1 cellular context compared by ENCODE assay signal in genomic region chr13:32259116-32259515, GRCh38.
TF ChIP-seq lines count a peak whose summit lies in the region.

No MANE protein-coding gene starts in this region.

TF ChIP-seq in K562, 482 proteins besides CTCF, POLR2A, EP300 and RAD21 (continued from another document):
- TF ChIP-seq, protein P1, sequence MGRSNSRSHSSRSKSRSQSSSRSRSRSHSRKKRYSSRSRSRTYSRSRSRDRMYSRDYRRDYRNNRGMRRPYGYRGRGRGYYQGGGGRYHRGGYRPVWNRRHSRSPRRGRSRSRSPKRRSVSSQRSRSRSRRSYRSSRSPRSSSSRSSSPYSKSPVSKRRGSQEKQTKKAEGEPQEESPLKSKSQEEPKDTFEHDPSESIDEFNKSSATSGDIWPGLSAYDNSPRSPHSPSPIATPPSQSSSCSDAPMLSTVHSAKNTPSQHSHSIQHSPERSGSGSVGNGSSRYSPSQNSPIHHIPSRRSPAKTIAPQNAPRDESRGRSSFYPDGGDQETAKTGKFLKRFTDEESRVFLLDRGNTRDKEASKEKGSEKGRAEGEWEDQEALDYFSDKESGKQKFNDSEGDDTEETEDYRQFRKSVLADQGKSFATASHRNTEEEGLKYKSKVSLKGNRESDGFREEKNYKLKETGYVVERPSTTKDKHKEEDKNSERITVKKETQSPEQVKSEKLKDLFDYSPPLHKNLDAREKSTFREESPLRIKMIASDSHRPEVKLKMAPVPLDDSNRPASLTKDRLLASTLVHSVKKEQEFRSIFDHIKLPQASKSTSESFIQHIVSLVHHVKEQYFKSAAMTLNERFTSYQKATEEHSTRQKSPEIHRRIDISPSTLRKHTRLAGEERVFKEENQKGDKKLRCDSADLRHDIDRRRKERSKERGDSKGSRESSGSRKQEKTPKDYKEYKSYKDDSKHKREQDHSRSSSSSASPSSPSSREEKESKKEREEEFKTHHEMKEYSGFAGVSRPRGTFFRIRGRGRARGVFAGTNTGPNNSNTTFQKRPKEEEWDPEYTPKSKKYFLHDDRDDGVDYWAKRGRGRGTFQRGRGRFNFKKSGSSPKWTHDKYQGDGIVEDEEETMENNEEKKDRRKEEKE (IDR thresholded peaks at IDR 0.05; ENCODE audit: borderline replicate concordance in 1 of 2, control insufficient read depth in 1 of 2, low read depth in 2 of 2, low read length in 1 of 2), result no peak
- TF ChIP-seq PBX2 (CRISPR knock-in tag; IDR thresholded peaks at IDR 0.05; ENCODE audit: low read depth) (no peak), PBX2 (tag; conservative IDR thresholded peaks at IDR 0.05; ENCODE audit: low read depth) (no peak), STAT5A (IDR thresholded peaks at IDR 0.05; ENCODE audit: borderline replicate concordance, low read length) (no peak), HNRNPL (IDR thresholded peaks at IDR 0.05; ENCODE audit: low read depth, low read length) (no peak), ZNF324 (CRISPR knock-in tag; IDR thresholded peaks at IDR 0.05) (no peak), DLX4 (CRISPR knock-in tag; IDR thresholded peaks at IDR 0.05) (no peak), MECOM (CRISPR knock-in tag; IDR thresholded peaks at IDR 0.05) (no peak), SIN3A (IDR thresholded peaks at IDR 0.05; ENCODE audit: borderline replicate concordance in 2 of 2, control insufficient read depth in 1 of 2, low read depth in 2 of 2, low read length in 2 of 2) (no peak), PURB (CRISPR knock-in tag; IDR thresholded peaks at IDR 0.05; ENCODE audit: low read depth) (no peak)
- TF ChIP-seq, protein P2, sequence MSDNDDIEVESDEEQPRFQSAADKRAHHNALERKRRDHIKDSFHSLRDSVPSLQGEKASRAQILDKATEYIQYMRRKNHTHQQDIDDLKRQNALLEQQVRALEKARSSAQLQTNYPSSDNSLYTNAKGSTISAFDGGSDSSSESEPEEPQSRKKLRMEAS (CRISPR knock-in tag; IDR thresholded peaks at IDR 0.05), result no peak
- TF ChIP-seq, protein P3, sequence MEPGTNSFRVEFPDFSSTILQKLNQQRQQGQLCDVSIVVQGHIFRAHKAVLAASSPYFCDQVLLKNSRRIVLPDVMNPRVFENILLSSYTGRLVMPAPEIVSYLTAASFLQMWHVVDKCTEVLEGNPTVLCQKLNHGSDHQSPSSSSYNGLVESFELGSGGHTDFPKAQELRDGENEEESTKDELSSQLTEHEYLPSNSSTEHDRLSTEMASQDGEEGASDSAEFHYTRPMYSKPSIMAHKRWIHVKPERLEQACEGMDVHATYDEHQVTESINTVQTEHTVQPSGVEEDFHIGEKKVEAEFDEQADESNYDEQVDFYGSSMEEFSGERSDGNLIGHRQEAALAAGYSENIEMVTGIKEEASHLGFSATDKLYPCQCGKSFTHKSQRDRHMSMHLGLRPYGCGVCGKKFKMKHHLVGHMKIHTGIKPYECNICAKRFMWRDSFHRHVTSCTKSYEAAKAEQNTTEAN (CRISPR knock-in tag; IDR thresholded peaks at IDR 0.05), result no peak
